23 cellular contexts compared by ENCODE assay signal in genomic region chr4:96183630-96184029, GRCh38.
DNase-seq lines count a peak whose midpoint lies in the region; ATAC-seq and TF ChIP-seq lines count a peak whose summit lies in the region.
"Had no signal": no experiment of that assay in that cellular context is flagged by ENCODE, and none has a peak within 500 bp of the region (broad histone marks: within the 10 kb centered on the region; RNA-seq: fewer than 3 reads in every experiment).

No MANE protein-coding gene starts in this region.

- no peaks in the 10 kb centered on the region for H3K4me1 ChIP-seq in stomach
- H3K4me1 ChIP-seq: gastroesophageal sphincter, HAP-1, Peyer's patch, upper lobe of left lung had no signal

- no peak for ATAC-seq in GM19324 (IDR thresholded peaks at IDR 0.05; ENCODE audit: low FRiP score, unreplicated experiment)
- ATAC-seq: activated CD8-positive, alpha-beta T cell treated with anti-CD3 and anti-CD28 coated beads for 36 hours; activated naive CD8-positive, alpha-beta T cell treated with anti-CD3 and anti-CD28 coated beads, Interleukin-2, amount 50 U/mL, for 24 hours; gastroesophageal sphincter; naive thymus-derived CD8-positive, alpha-beta T cell had no signal

- no peaks in the 10 kb centered on the region for H3K9me3 ChIP-seq in stomach
- H3K9me3 ChIP-seq: gastroesophageal sphincter, HAP-1, Peyer's patch, upper lobe of left lung had no signal

- H3K27me3 ChIP-seq in stomach: no peaks in the 10 kb centered on the region
- H3K27me3 ChIP-seq: gastroesophageal sphincter, Peyer's patch, upper lobe of left lung had no signal

- DNase-seq in SHP77 (lab: John Stamatoyannopoulos, UW): peak; percentile 26 to 35
- no peak for DNase-seq in SHP77 treated with DMSO at 0.1 percent for 48 hours (lab: John Stamatoyannopoulos, UW)
- peak; percentile 7 for DNase-seq in NCI-H1417 treated with DMSO at 0.1 percent for 48 hours (lab: John Stamatoyannopoulos, UW)
- DNase-seq in NCI-H748 (lab: John Stamatoyannopoulos, UW; ENCODE audit: unreplicated experiment): peak; percentile 93
- DNase-seq in stomach: peak; percentile 30
- no peak for DNase-seq in NCI-H1694 treated with DMSO at 0.1 percent for 48 hours (lab: John Stamatoyannopoulos, UW)
- no peak for DNase-seq in NCI-H524 (lab: John Stamatoyannopoulos, UW)
- DNase-seq: activated CD4-positive, alpha-beta T cell treated with anti-CD3 and anti-CD28 coated beads for 1 hour; activated CD8-positive, alpha-beta T cell treated with anti-CD3 and anti-CD28 coated beads for 36 hours; activated gamma-delta T cell; activated naive CD8-positive, alpha-beta T cell treated with anti-CD3 and anti-CD28 coated beads, Interleukin-2, amount 50 U/mL, for 24 hours; activated T-cell treated with anti-CD3 and anti-CD28 coated beads for 4 hours; EL; hypothalamus; MV-4-11; naive thymus-derived CD8-positive, alpha-beta T cell; NCI-H2171; Peyer's patch; substantia nigra; upper lobe of left lung had no signal

- no peak for TF ChIP-seq POLR2A in stomach (IDR thresholded peaks at IDR 0.05)

- no peak for TF ChIP-seq EP300 in stomach (IDR thresholded peaks at IDR 0.05)

- no peaks in the 10 kb centered on the region for H3K36me3 ChIP-seq in stomach
- H3K36me3 ChIP-seq: gastroesophageal sphincter, HAP-1, Peyer's patch, upper lobe of left lung had no signal

- no peak for TF ChIP-seq CTCF in stomach (IDR thresholded peaks at IDR 0.05)

- WGBS in stomach, 5 donors: 28 to 56% (median 37%) methylated on average over 3 of the region's 3 CpGs

- intact Hi-C loops in stomach (cut with DNase I; ENCODE audit: low total_unique reads): no loop called here

- H3K27ac ChIP-seq in stomach: no peak overlapping the region
- H3K27ac ChIP-seq: gastroesophageal sphincter, Peyer's patch, upper lobe of left lung had no signal

- no peak overlapping the region for H3K4me3 ChIP-seq in stomach
- H3K4me3 ChIP-seq: gastroesophageal sphincter, HAP-1, Peyer's patch, upper lobe of left lung had no signal

Comparison
In these comparisons a context has a peak if more than half of its experiments do, and no peak if none do; other contexts are left out.
1. DNase-seq: peak in SHP77 (2 of 2), NCI-H1417 treated with DMSO at 0.1 percent for 48 hours (single experiment), NCI-H748 (single experiment) and stomach (single experiment); none in SHP77 treated with DMSO at 0.1 percent for 48 hours (single experiment), NCI-H1694 treated with DMSO at 0.1 percent for 48 hours (single experiment) and NCI-H524 (0 of 2).